Comparison of ENCODE assay signal across 9 cellular contexts in genomic region chr15:88465633-88466219, GRCh38. TPM values are rescaled to one million over a fixed set of nuclear protein-coding genes. Genes with fewer than 3 reads are reported as not detected.
DNase-seq lines count a peak whose midpoint lies in the region; ATAC-seq, FAIRE-seq and TF ChIP-seq lines count a peak whose summit lies in the region.
"Had no signal": no experiment of that assay in that cellular context is flagged by ENCODE, and none has a peak within 500 bp of the region (broad histone marks: within the 10 kb centered on the region; RNA-seq: fewer than 3 reads in every experiment).

No MANE protein-coding gene starts in this region.

- H3K27ac Mint-ChIP-seq in activated T-helper 17 cell treated with anti-CD3 and anti-CD28 coated beads, Interleukin-2, amount 50 U/mL, for 72 hours, result peak overlapping the region; percentile 94

- H3K4me1 Mint-ChIP-seq in activated T-helper 17 cell treated with anti-CD3 and anti-CD28 coated beads, Interleukin-2, amount 50 U/mL, for 72 hours, result peaks cover 19% of the 10 kb centered on the region

- no TSS peak for BruUV-seq in HepG2 (replicated peaks; lab: Mats Ljungman, UMichigan)

- peak; percentile 94 for FAIRE-seq in HepG2 (lab: Jason Lieb, UNC)

- H3K27me3 Mint-ChIP-seq in activated T-helper 17 cell treated with anti-CD3 and anti-CD28 coated beads, Interleukin-2, amount 50 U/mL, for 72 hours, result no peaks in the 10 kb centered on the region

- no peaks in the 10 kb centered on the region for H4K20me1 ChIP-seq in HepG2 (ENCODE audit: insufficient read depth, low read length)

- peak overlapping the region; percentile 91 for H3K27ac ChIP-seq in HepG2 (ENCODE audit: extremely low read length, insufficient read depth, low read length)

- H3K9me3 ChIP-seq in HepG2 (ENCODE audit: low read length), result no peaks in the 10 kb centered on the region

- peaks cover 0 to 3% of the 10 kb centered on the region in 2 experiments; a peak in 1 of 5 replicates for H3K27me3 ChIP-seq in HepG2 (ENCODE audit: control insufficient read depth in 1 of 2, insufficient read depth in 2 of 2, low read length in 2 of 2)

- in situ Hi-C loops in HepG2 (cut with HindIII; ENCODE audit: extremely low pct_ligation_motif_present, low pct_unique_long_range_greater_than_20kb), result loop anchor here (5.0 kb wide), 1 partner anchor 152 kb away; no protein-coding TSS in a partner anchor

- peak; percentile 41 for ATAC-seq in activated T-helper 17 cell treated with anti-CD3 and anti-CD28 coated beads, Interleukin-2, amount 50 U/mL, for 72 hours (replicated peaks)
- peak; percentile 66 for ATAC-seq in HepG2
- ATAC-seq in HG03196 (IDR thresholded peaks at IDR 0.05; ENCODE audit: unreplicated experiment), result no peak

- H3K9me3 Mint-ChIP-seq in activated T-helper 17 cell treated with anti-CD3 and anti-CD28 coated beads, Interleukin-2, amount 50 U/mL, for 72 hours, result no peaks in the 10 kb centered on the region

- CTCF ChIA-PET in HepG2 (lab: Yijun Ruan, JAX; ENCODE audit: low intra/inter-chr PET ratio, low total read pairs), result no interaction called here

- peak overlapping the region; percentile 89 for H3K9ac ChIP-seq in HepG2 (ENCODE audit: insufficient read depth, low read depth, low read length)

- peaks cover 55% of the 10 kb centered on the region for H3K4me1 ChIP-seq in HepG2 (ENCODE audit: insufficient read depth, low read length)

- intact Hi-C loops in HepG2 (cut with micrococcal nuclease; ENCODE audit: unreplicated experiment), result loop anchor here (2.0 kb wide), 1 partner anchor 149 kb away; no protein-coding TSS in a partner anchor

- no peak overlapping the region for H2AFZ ChIP-seq in HepG2 (ENCODE audit: low read length)

- TF ChIP-seq RAD21 in HepG2 (CRISPR knock-in tag; IDR thresholded peaks at IDR 0.05), result no peak

- 94% methylated on average over 4 of the region's 4 CpGs for WGBS in HepG2 (ENCODE audit: low lambda C conversion rate)

- H3K36me3 ChIP-seq in HepG2 (replicated peaks in 1 of 2; ENCODE audit: control insufficient read depth in 1 of 2, insufficient read depth in 2 of 2, low read length in 2 of 2), result peaks cover 2 to 37% of the 10 kb centered on the region in 2 experiments; a peak in 4 of 5 replicates

- no peak overlapping the region for H3K4me3 Mint-ChIP-seq in activated T-helper 17 cell treated with anti-CD3 and anti-CD28 coated beads, Interleukin-2, amount 50 U/mL, for 72 hours

- peak in 1 of 2 experiments; percentile 39; a peak in 1 of 4 replicates for TF ChIP-seq POLR2A in HepG2 (IDR thresholded peaks at IDR 0.05; ENCODE audit: insufficient read depth in 1 of 2, low read depth in 2 of 2, low read length in 2 of 2)

- H3K4me3 ChIP-seq in HepG2 (replicated peaks in 1 of 3; ENCODE audit: insufficient read depth in 1 of 3, low read depth in 2 of 3, low read length in 3 of 3), result peak overlapping the region; percentile 86 to 98 (median 91); a peak in 5 of 6 replicates

- peaks cover 66% of the 10 kb centered on the region for H3K36me3 Mint-ChIP-seq in activated T-helper 17 cell treated with anti-CD3 and anti-CD28 coated beads, Interleukin-2, amount 50 U/mL, for 72 hours (ENCODE audit: low read depth)

- TF ChIP-seq EP300 in HepG2 (IDR thresholded peaks at IDR 0.05; ENCODE audit: low read depth in 2 of 2, low read length in 2 of 2) (peak; percentile 55 to 94; a peak in 3 of 4 replicates), HepG2 (CRISPR knock-in tag; IDR thresholded peaks at IDR 0.05; ENCODE audit: borderline replicate concordance) (peak; percentile 85; the same call in 1 of the 2 replicates)

- TF ChIP-seq CTCF in HepG2 (CRISPR knock-in tag; IDR thresholded peaks at IDR 0.05), result no peak

- DNase-seq in AML-193 (lab: John Stamatoyannopoulos, UW) (peak; percentile 64 to 71), HT-29 (ENCODE audit: low spot score) (peak; percentile 23), HepG2 (ENCODE audit: low spot score) (peak; percentile 93), Ammon's horn (ENCODE audit: low spot score) (no peak), C1 segment of cervical spinal cord (lab: John Stamatoyannopoulos, UW) (no peak), NCI-H526 (lab: John Stamatoyannopoulos, UW) (no peak)
- DNase-seq: NCI-H774 had no signal

- H3K4me2 ChIP-seq in HepG2 (ENCODE audit: low read depth, low read length), result peak overlapping the region; percentile 88

- peaks cover 54% of the 10 kb centered on the region for H3K79me2 ChIP-seq in HepG2 (ENCODE audit: insufficient read depth, low read length)

- POLR2A ChIA-PET in HepG2 (lab: Yijun Ruan, JAX), result interaction anchor here (1.1 to 5.5 kb wide), 6 partner anchors 9 to 156 kb away, joined by 3 to 64 read pairs (median 12); partner anchors contain the start of gene AEN

TF ChIP-seq in HepG2, 621 proteins besides CTCF, POLR2A, EP300 and RAD21 (continues in another document):
- TF ChIP-seq ZNF598 (CRISPR knock-in tag; IDR thresholded peaks at IDR 0.05; ENCODE audit: borderline replicate concordance) (no peak), HOXA7 (CRISPR knock-in tag; IDR thresholded peaks at IDR 0.05) (no peak), ZNF275 (CRISPR knock-in tag; IDR thresholded peaks at IDR 0.05; ENCODE audit: borderline replicate concordance) (no peak)

RNA-seq across cellular contexts. Expression of gene MRPL46, which starts 1.5 kb away (rescaled TPM):
- 33.7 and 47.3 TPM in 2 replicates for total RNA-seq in HT-29 (2014; rRNA removed; shearing (Covaris generic))
- 10 to 100 TPM; 26.4 to 34.3 TPM for total RNA-seq in activated T-helper 17 cell treated with anti-CD3 and anti-CD28 coated beads, Interleukin-2, amount 50 U/mL, for 72 hours
- 79.2 and 107 TPM in 2 replicates for total RNA-seq in HepG2 (2016; rRNA removed; fragmentation: Illumina TruSeq; extraction: Trizol)
- 21.2 and 24.6 TPM in 2 replicates for total RNA-seq in HepG2 (2016; cell fraction: cytosol; rRNA removed; fragmentation: Illumina TruSeq; extraction: Trizol; ENCODE audit: low read depth)
- 81.1 and 113 TPM in 2 replicates for total RNA-seq in HepG2 (2016; cell fraction: insoluble cytoplasmic fraction; rRNA removed; fragmentation: Illumina TruSeq; extraction: Trizol)
- 32.9 and 34.0 TPM in 2 replicates for total RNA-seq in HepG2 (2016; cell fraction: membrane; rRNA removed; fragmentation: Illumina TruSeq; extraction: Trizol)
- 45.7 and 51.2 TPM in 2 replicates for total RNA-seq in HepG2 (2016; cell fraction: nucleus; rRNA removed; fragmentation: Illumina TruSeq; extraction: Trizol)
- polyA plus RNA-seq in HepG2 (2011; rRNA removed), result 56.1 and 62.9 TPM in 2 replicates
- 57.4 and 61.8 TPM in 2 replicates for polyA plus RNA-seq in HepG2 (2011; cell fraction: cytosol; rRNA removed)
- 24.5 and 29.6 TPM in 2 replicates for polyA plus RNA-seq in HepG2 (2011; cell fraction: nucleus; rRNA removed)
- polyA plus RNA-seq in HepG2 (2012), result 32.7 and 42.8 TPM in 2 replicates
- polyA plus RNA-seq in HepG2 (2016; cell fraction: cytosol; fragmentation: Illumina TruSeq; extraction: Trizol; ENCODE audit: low read depth), result 22.4 and 25.8 TPM in 2 replicates
- 125 and 140 TPM in 2 replicates for polyA plus RNA-seq in HepG2 (2016; cell fraction: insoluble cytoplasmic fraction; fragmentation: Illumina TruSeq; extraction: Trizol; ENCODE audit: low read depth)
- polyA plus RNA-seq in HepG2 (2016; cell fraction: membrane; fragmentation: Illumina TruSeq; extraction: Trizol; ENCODE audit: low read depth), result 25.7 and 27.3 TPM in 2 replicates
- 63.3 and 65.5 TPM in 2 replicates for polyA plus RNA-seq in HepG2 (2016; cell fraction: nucleus; fragmentation: Illumina TruSeq; extraction: Trizol; ENCODE audit: insufficient read depth, low read depth)
- 21.6 and 27.3 TPM in 2 replicates for polyA minus RNA-seq in HepG2 (2011; rRNA and poly(A)+ RNA removed; ENCODE audit: low replicate concordance)
- polyA minus RNA-seq in HepG2 (2011; cell fraction: cytosol; rRNA and poly(A)+ RNA removed), result 16.1 and 19.3 TPM in 2 replicates
- 67.9 and 72.5 TPM in 2 replicates for polyA minus RNA-seq in HepG2 (2011; cell fraction: nucleus; rRNA and poly(A)+ RNA removed)

RNA-seq across cellular contexts. Expression of gene MRPS11, which starts 1.8 kb away (rescaled TPM):
- total RNA-seq in HT-29 (2014; rRNA removed; shearing (Covaris generic)), result 92.3 and 122 TPM in 2 replicates
- 10 to 100 TPM; 44.4 to 75.0 TPM for total RNA-seq in activated T-helper 17 cell treated with anti-CD3 and anti-CD28 coated beads, Interleukin-2, amount 50 U/mL, for 72 hours
- 72.7 and 94.1 TPM in 2 replicates for total RNA-seq in HepG2 (2016; rRNA removed; fragmentation: Illumina TruSeq; extraction: Trizol)
- total RNA-seq in HepG2 (2016; cell fraction: cytosol; rRNA removed; fragmentation: Illumina TruSeq; extraction: Trizol; ENCODE audit: low read depth), result 19.0 and 20.2 TPM in 2 replicates
- total RNA-seq in HepG2 (2016; cell fraction: insoluble cytoplasmic fraction; rRNA removed; fragmentation: Illumina TruSeq; extraction: Trizol), result 67.9 and 108 TPM in 2 replicates
- 28.8 and 34.1 TPM in 2 replicates for total RNA-seq in HepG2 (2016; cell fraction: membrane; rRNA removed; fragmentation: Illumina TruSeq; extraction: Trizol)
- 24.0 and 28.9 TPM in 2 replicates for total RNA-seq in HepG2 (2016; cell fraction: nucleus; rRNA removed; fragmentation: Illumina TruSeq; extraction: Trizol)
- 47.7 and 50.1 TPM in 2 replicates for polyA plus RNA-seq in HepG2 (2011; rRNA removed)
- polyA plus RNA-seq in HepG2 (2011; cell fraction: cytosol; rRNA removed), result 38.3 and 55.8 TPM in 2 replicates
- 21.1 and 26.9 TPM in 2 replicates for polyA plus RNA-seq in HepG2 (2011; cell fraction: nucleus; rRNA removed)
- 26.1 and 28.1 TPM in 2 replicates for polyA plus RNA-seq in HepG2 (2012)
- 23.1 and 24.6 TPM in 2 replicates for polyA plus RNA-seq in HepG2 (2016; cell fraction: cytosol; fragmentation: Illumina TruSeq; extraction: Trizol; ENCODE audit: low read depth)
- polyA plus RNA-seq in HepG2 (2016; cell fraction: insoluble cytoplasmic fraction; fragmentation: Illumina TruSeq; extraction: Trizol; ENCODE audit: low read depth), result 91.7 and 98.8 TPM in 2 replicates
- polyA plus RNA-seq in HepG2 (2016; cell fraction: membrane; fragmentation: Illumina TruSeq; extraction: Trizol; ENCODE audit: low read depth), result 27.7 and 28.0 TPM in 2 replicates
- 53.6 and 59.8 TPM in 2 replicates for polyA plus RNA-seq in HepG2 (2016; cell fraction: nucleus; fragmentation: Illumina TruSeq; extraction: Trizol; ENCODE audit: insufficient read depth, low read depth)
- 14.1 and 69.5 TPM in 2 replicates for polyA minus RNA-seq in HepG2 (2011; rRNA and poly(A)+ RNA removed; ENCODE audit: low replicate concordance)
- 11.2 and 12.9 TPM in 2 replicates for polyA minus RNA-seq in HepG2 (2011; cell fraction: cytosol; rRNA and poly(A)+ RNA removed)
- 21.5 and 24.1 TPM in 2 replicates for polyA minus RNA-seq in HepG2 (2011; cell fraction: nucleus; rRNA and poly(A)+ RNA removed)

Comparison
In these comparisons a context has a peak if more than half of its experiments do, and no peak if none do; other contexts are left out.
1. DNase-seq: peak in AML-193 (2 of 2), HT-29 (single experiment) and HepG2 (single experiment); none in Ammon's horn (single experiment), C1 segment of cervical spinal cord (0 of 14) and NCI-H526 (0 of 2).